In the genomic region with DNA sequence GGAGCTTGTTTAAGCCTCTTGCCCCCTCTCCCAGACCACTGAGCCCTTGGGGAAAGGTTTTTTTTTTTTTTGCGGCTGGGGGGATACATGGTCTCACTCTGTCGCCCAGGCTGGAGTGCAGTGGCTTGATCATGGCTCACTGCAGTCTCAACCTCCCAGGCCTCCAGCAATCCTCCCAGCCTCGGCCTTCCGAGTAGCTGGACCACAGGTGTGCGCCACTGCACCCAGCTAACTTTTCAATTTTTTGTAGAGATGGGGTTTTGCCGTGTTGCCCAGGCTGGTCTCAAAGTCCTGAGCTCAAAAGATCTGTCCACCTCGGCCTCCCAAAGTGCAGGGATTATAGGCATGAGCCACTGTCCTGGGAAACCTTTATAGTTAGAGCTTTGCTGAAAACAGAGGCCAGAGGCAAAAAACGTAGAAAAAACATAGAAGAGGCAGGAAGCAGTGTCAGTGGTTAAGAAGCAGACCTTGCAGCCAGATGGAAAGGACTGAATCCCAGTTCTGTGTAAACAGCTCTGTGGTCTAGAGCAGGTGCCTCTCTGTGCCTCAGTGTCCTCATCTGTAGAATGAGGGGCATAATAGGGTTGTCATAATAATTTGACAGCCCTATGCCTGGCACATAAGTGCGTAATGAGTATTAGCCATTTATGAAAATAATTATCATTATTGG, we compare ENCODE assay signal across 12 cellular contexts. TPM values are rescaled to one million over a fixed set of nuclear protein-coding genes. Genes with fewer than 3 reads are reported as not detected.
DNase-seq lines count a peak whose midpoint lies in the region; ATAC-seq and TF ChIP-seq lines count a peak whose summit lies in the region.
"Had no signal": no experiment of that assay in that cellular context is flagged by ENCODE, and none has a peak within 500 bp of the region (broad histone marks: within the 10 kb centered on the region; RNA-seq: fewer than 3 reads in every experiment).

No MANE protein-coding gene starts in this region.

- CTCF ChIA-PET in Panc1 (lab: Charles Lee), result interaction anchor here (1.6 kb wide), 1 partner anchor 43 kb away, joined by 4 read pairs; no protein-coding TSS in a partner anchor

- POLR2A ChIA-PET in Panc1 (lab: Charles Lee), result no interaction called here

- H3K27me3 Mint-ChIP-seq in activated T-cell treated with anti-CD3 and anti-CD28 coated beads, Interleukin-2, amount 50 U/mL, for 72 hours (ENCODE audit: low read depth), result no peaks in the 10 kb centered on the region
- H3K27me3 Mint-ChIP-seq in stimulated activated memory B cell treated with anti-CD40 and anti-IgM and Interleukin-4, amounts not matched to agents 10 μg/mL and 1 μg/mL and 100 μg/mL, for 72 hours, result no peaks in the 10 kb centered on the region

- no peak for DNase-seq in activated T-cell treated with anti-CD3 and anti-CD28 coated beads, Interleukin-2, amount 50 U/mL, for 72 hours
- no peak for DNase-seq in activated T-cell treated with anti-CD3 and anti-CD28 coated beads, Interleukin-2, amount 50 U/mL, for 48 hours
- DNase-seq in Panc1 (ENCODE audit: low read depth, low spot score) (no peak), foreskin melanocyte (no peak), dermis blood vessel endothelial cell (no peak)
- DNase-seq: dorsolateral prefrontal cortex had no signal

- H3K4me3 ChIP-seq in Panc1 (ENCODE audit: low read depth in 2 of 2, low read length in 2 of 2), result no peak overlapping the region
- H3K4me3 ChIP-seq in duodenal mucosa (ENCODE audit: low read depth in 1 of 2, low read length in 2 of 2), result no peak overlapping the region
- H3K4me3 ChIP-seq: ascending aorta, dorsolateral prefrontal cortex, GM12878 had no signal

- peaks cover 0 to 1% of the 10 kb centered on the region in 2 donors for H3K36me3 Mint-ChIP-seq in activated T-cell treated with anti-CD3 and anti-CD28 coated beads, Interleukin-2, amount 50 U/mL, for 72 hours (ENCODE audit: insufficient read depth in 2 of 2)
- H3K36me3 Mint-ChIP-seq in stimulated activated memory B cell treated with anti-CD40 and anti-IgM and Interleukin-4, amounts not matched to agents 10 μg/mL and 1 μg/mL and 100 μg/mL, for 72 hours, result no peaks in the 10 kb centered on the region

- H3K27me3 ChIP-seq in Panc1 (ENCODE audit: control insufficient read depth, insufficient read depth, low read length) (no peaks in the 10 kb centered on the region), duodenal mucosa (ENCODE audit: control insufficient read depth in 1 of 2, insufficient read depth in 2 of 2, low read length in 2 of 2) (no peaks in the 10 kb centered on the region)
- H3K27me3 ChIP-seq: ascending aorta had no signal

- TF ChIP-seq CTCF in Panc1 (IDR thresholded peaks at IDR 0.05), result no peak

- peak overlapping the region; percentile 91 for H3K27ac Mint-ChIP-seq in activated T-cell treated with anti-CD3 and anti-CD28 coated beads, Interleukin-2, amount 50 U/mL, for 72 hours
- H3K27ac Mint-ChIP-seq in stimulated activated memory B cell treated with anti-CD40 and anti-IgM and Interleukin-4, amounts not matched to agents 10 μg/mL and 1 μg/mL and 100 μg/mL, for 72 hours, result peak overlapping the region; percentile 84
- H3K27ac Mint-ChIP-seq: mesothelial cell of epicardium had no signal

- H3K9ac ChIP-seq in duodenal mucosa (ENCODE audit: low read depth in 1 of 2, low read length in 2 of 2), result no peak overlapping the region

- BruUV-seq in Panc1 (replicated peaks; lab: Mats Ljungman, UMichigan), result no TSS peak

- intact Hi-C loops in Panc1 (cut with micrococcal nuclease; ENCODE audit: unreplicated experiment), result no loop called here

- ATAC-seq in activated T-cell treated with anti-CD3 and anti-CD28 coated beads, Interleukin-2, amount 50 U/mL, for 72 hours (replicated peaks in 1 of 2), result no peak
- ATAC-seq in Panc1 (no peak), HG02981 (IDR thresholded peaks at IDR 0.05; ENCODE audit: unreplicated experiment) (no peak)
- ATAC-seq in stimulated activated memory B cell treated with anti-CD40 and anti-IgM and Interleukin-4, amounts not matched to agents 10 μg/mL and 1 μg/mL and 100 μg/mL, for 72 hours, result no peak
- ATAC-seq: GM12878 had no signal

- peak overlapping the region; percentile 75 to 77 for H3K4me3 Mint-ChIP-seq in activated T-cell treated with anti-CD3 and anti-CD28 coated beads, Interleukin-2, amount 50 U/mL, for 72 hours
- peak overlapping the region; percentile 35 for H3K4me3 Mint-ChIP-seq in stimulated activated memory B cell treated with anti-CD40 and anti-IgM and Interleukin-4, amounts not matched to agents 10 μg/mL and 1 μg/mL and 100 μg/mL, for 72 hours
- H3K4me3 Mint-ChIP-seq: mesothelial cell of epicardium had no signal

- in situ Hi-C loops in Panc1 (cut with HindIII; ENCODE audit: low pct_unique_long_range_greater_than_20kb, low sequenced_read_pairs), result no loop called here

- no peaks in the 10 kb centered on the region for H3K36me3 ChIP-seq in Panc1 (ENCODE audit: control insufficient read depth, insufficient read depth, low read length)
- H3K36me3 ChIP-seq in duodenal mucosa (ENCODE audit: control insufficient read depth in 1 of 2, insufficient read depth in 2 of 2, low read length in 2 of 2), result no peaks in the 10 kb centered on the region
- H3K36me3 ChIP-seq: ascending aorta had no signal

- H3K4me1 ChIP-seq in Panc1 (ENCODE audit: control insufficient read depth, insufficient read depth, low read length) (peaks cover 44% of the 10 kb centered on the region), duodenal mucosa (ENCODE audit: control insufficient read depth in 1 of 2, insufficient read depth in 2 of 2, low read length in 2 of 2) (peaks cover 41 to 48% of the 10 kb centered on the region in 2 donors)

- H3K9me3 ChIP-seq in Panc1 (ENCODE audit: control insufficient read depth, insufficient read depth, low read depth, low read length), result no peaks in the 10 kb centered on the region
- H3K9me3 ChIP-seq in duodenal mucosa (ENCODE audit: control insufficient read depth in 1 of 2, low read length in 2 of 2), result no peaks in the 10 kb centered on the region
- H3K9me3 ChIP-seq: ascending aorta had no signal

- H3K27ac ChIP-seq in Panc1 (ENCODE audit: low read length), result peak overlapping the region; percentile 3; the same call in 1 of the 2 replicates
- H3K27ac ChIP-seq in duodenal mucosa (ENCODE audit: low read depth, low read length), result peak overlapping the region; percentile 46
- H3K27ac ChIP-seq: ascending aorta had no signal

- H3K9me3 Mint-ChIP-seq in activated T-cell treated with anti-CD3 and anti-CD28 coated beads, Interleukin-2, amount 50 U/mL, for 72 hours, result peaks cover 0 to 1% of the 10 kb centered on the region in 2 donors
- no peaks in the 10 kb centered on the region for H3K9me3 Mint-ChIP-seq in stimulated activated memory B cell treated with anti-CD40 and anti-IgM and Interleukin-4, amounts not matched to agents 10 μg/mL and 1 μg/mL and 100 μg/mL, for 72 hours

- H3K4me1 Mint-ChIP-seq in activated T-cell treated with anti-CD3 and anti-CD28 coated beads, Interleukin-2, amount 50 U/mL, for 72 hours (ENCODE audit: low read depth), result peaks cover 98% of the 10 kb centered on the region
- H3K4me1 Mint-ChIP-seq in stimulated activated memory B cell treated with anti-CD40 and anti-IgM and Interleukin-4, amounts not matched to agents 10 μg/mL and 1 μg/mL and 100 μg/mL, for 72 hours, result peaks cover 80% of the 10 kb centered on the region

RNA-seq across cellular contexts. Expression of a gene that starts 33.1 kb away (rescaled TPM):
- total RNA-seq in activated T-cell treated with anti-CD3 and anti-CD28 coated beads, Interleukin-2, amount 50 U/mL, for 72 hours, result 10 to 100 TPM; 61.0 to 72.3 TPM
- total RNA-seq in Panc1 (2021; ENCODE audit: unreplicated experiment) (43.5 TPM), dermis blood vessel endothelial cell (19.1 and 31.3 TPM in 2 replicates)
- polyA plus RNA-seq in Panc1 (2012; ENCODE audit: insufficient read length), result 75.0 TPM
